Comparison of ENCODE assay signal across 16 cellular contexts in genomic region chr2:29254-29653, GRCh38. TPM values are rescaled to one million over a fixed set of nuclear protein-coding genes. Genes with fewer than 3 reads are reported as not detected.
"Had no signal": no experiment of that assay in that cellular context is flagged by ENCODE, and none has a peak within 500 bp of the region (broad histone marks: within the 10 kb centered on the region; RNA-seq: fewer than 3 reads in every experiment).

No MANE protein-coding gene starts in this region.

- H3K36me3 Mint-ChIP-seq: WTC11 had no signal

- H3K27ac Mint-ChIP-seq: activated CD4-positive, alpha-beta T cell treated with anti-CD3 and anti-CD28 coated beads for 36 hours; activated naive CD4-positive, alpha-beta T cell treated with anti-CD3 and anti-CD28 coated beads, Interleukin-2, amount 50 U/mL, for 72 hours; WTC11 had no signal

- H3K4me3 Mint-ChIP-seq: activated CD4-positive, alpha-beta T cell treated with anti-CD3 and anti-CD28 coated beads for 36 hours; WTC11 had no signal

- DNase-seq: activated CD4-positive, alpha-beta T cell treated with anti-CD3 and anti-CD28 coated beads for 36 hours; activated gamma-delta T cell treated with Interleukin-2 at 50 U/mL for 16 hours; amniotic stem cell; central memory CD4-positive, alpha-beta T cell; gastrocnemius medialis; head of caudate nucleus; midbrain; occipital lobe; stimulated activated CD4-positive, alpha-beta T cell treated with anti-CD3 and anti-CD28 coated beads, Interleukin-2, amount 100 ng/mL, for 24 hours; stimulated activated naive CD4-positive, alpha-beta T cell treated with Interleukin-2 at 50 U/mL for 16 hours; tibial artery had no signal

- H3K9me3 ChIP-seq: gastrocnemius medialis, right atrium auricular region, tibial artery had no signal

- H3K36me3 ChIP-seq: gastrocnemius medialis, right atrium auricular region, tibial artery had no signal

- H3K4me3 ChIP-seq: gastrocnemius medialis, right atrium auricular region, tibial artery had no signal

- H3K9me3 Mint-ChIP-seq: WTC11 had no signal

- H3K27me3 ChIP-seq: gastrocnemius medialis, right atrium auricular region, tibial artery had no signal

- H3K27ac ChIP-seq: gastrocnemius medialis, right atrium auricular region, tibial artery had no signal

- H3K4me1 ChIP-seq: gastrocnemius medialis, right atrium auricular region, tibial artery had no signal

- ATAC-seq: activated CD4-positive, alpha-beta T cell treated with anti-CD3 and anti-CD28 coated beads for 36 hours; activated naive CD4-positive, alpha-beta T cell treated with anti-CD3 and anti-CD28 coated beads, Interleukin-2, amount 50 U/mL, for 72 hours; esophagus mucosa; gastrocnemius medialis; WTC11 had no signal

RNA-seq across cellular contexts. Expression of gene FAM110C, which starts 17.1 kb away (rescaled TPM):
- total RNA-seq: myocyte had no signal
